Comparison of ENCODE assay signal across 1 cellular context in genomic region chr6:28598757-28599686, GRCh38.
TF ChIP-seq lines count a peak whose summit lies in the region.

No MANE protein-coding gene starts in this region.

TF ChIP-seq in K562, 482 proteins besides CTCF, POLR2A, EP300 and RAD21 (continued from another document and continues in another):
- no peak for TF ChIP-seq HMGXB4 (CRISPR knock-in tag; IDR thresholded peaks at IDR 0.05)
- TF ChIP-seq PCBP1 (IDR thresholded peaks at IDR 0.05; ENCODE audit: low read depth, low read length, poor library complexity, severe bottlenecking): no peak
- TF ChIP-seq ZNF764 (CRISPR knock-in tag; IDR thresholded peaks at IDR 0.05; ENCODE audit: low read depth): no peak
- no peak for TF ChIP-seq ZEB2 (IDR thresholded peaks at IDR 0.05)
- no peak for TF ChIP-seq ZNF561 (CRISPR knock-in tag; conservative IDR thresholded peaks at IDR 0.05)
- no peak for TF ChIP-seq POLR2AphosphoS2 (IDR thresholded peaks at IDR 0.05; ENCODE audit: low read length)
- TF ChIP-seq ZNF740 (CRISPR knock-in tag; IDR thresholded peaks at IDR 0.05): no peak
- no peak for TF ChIP-seq ZNF740 (tag; IDR thresholded peaks at IDR 0.05)
- no peak for TF ChIP-seq POLR2H (tag; IDR thresholded peaks at IDR 0.05; ENCODE audit: low read depth)
- no peak for TF ChIP-seq NR1H2 (CRISPR knock-in tag; IDR thresholded peaks at IDR 0.05)
- TF ChIP-seq ZNF79 (CRISPR knock-in tag; IDR thresholded peaks at IDR 0.05; ENCODE audit: low read depth): no peak
- no peak for TF ChIP-seq ZNF431 (CRISPR knock-in tag; IDR thresholded peaks at IDR 0.05)
- no peak for TF ChIP-seq ZFP36 (IDR thresholded peaks at IDR 0.05; ENCODE audit: low read depth, low read length, partially characterized antibody)
- TF ChIP-seq CEBPB (tag; IDR thresholded peaks at IDR 0.05): no peak
- TF ChIP-seq KLF1 (tag; IDR thresholded peaks at IDR 0.05): no peak
- TF ChIP-seq ZFX (CRISPR knock-in tag; IDR thresholded peaks at IDR 0.05): no peak
- no peak for TF ChIP-seq ESRRA (IDR thresholded peaks at IDR 0.05; ENCODE audit: borderline replicate concordance, low read depth)
- no peak for TF ChIP-seq ARHGAP35 (IDR thresholded peaks at IDR 0.05; ENCODE audit: partially characterized antibody)
- no peak for TF ChIP-seq RBBP5 (IDR thresholded peaks at IDR 0.05; ENCODE audit: borderline replicate concordance, insufficient read depth, low read length, poor library complexity, severe bottlenecking)
- TF ChIP-seq TEAD4 (IDR thresholded peaks at IDR 0.05; ENCODE audit: low read length): peak; percentile 27; the same call in 1 of the 2 replicates
- no peak for TF ChIP-seq TEAD4 (CRISPR knock-in tag; IDR thresholded peaks at IDR 0.05; ENCODE audit: borderline replicate concordance)
- no peak for TF ChIP-seq SETDB1 (IDR thresholded peaks at IDR 0.05; ENCODE audit: low read length)
- TF ChIP-seq USF1 (CRISPR knock-in tag; IDR thresholded peaks at IDR 0.05): no peak
- no peak for TF ChIP-seq SMARCA4 (IDR thresholded peaks at IDR 0.05)
- no peak for TF ChIP-seq NELFE (IDR thresholded peaks at IDR 0.05; ENCODE audit: insufficient read depth, insufficient read length)
- TF ChIP-seq E2F3 (CRISPR knock-in tag; IDR thresholded peaks at IDR 0.05): no peak
- no peak for TF ChIP-seq PPARD (CRISPR knock-in tag; IDR thresholded peaks at IDR 0.05)
- TF ChIP-seq ZSCAN29 (IDR thresholded peaks at IDR 0.05): no peak
- no peak for TF ChIP-seq ZNF778 (CRISPR knock-in tag; IDR thresholded peaks at IDR 0.05)
- TF ChIP-seq EWSR1 (IDR thresholded peaks at IDR 0.05; ENCODE audit: borderline replicate concordance, low read depth, partially characterized antibody): no peak
- TF ChIP-seq ZNF408 (CRISPR knock-in tag; IDR thresholded peaks at IDR 0.05; ENCODE audit: low read depth): no peak
- TF ChIP-seq NR2F6 (CRISPR knock-in tag; IDR thresholded peaks at IDR 0.05): no peak
- TF ChIP-seq CGGBP1 (CRISPR knock-in tag; IDR thresholded peaks at IDR 0.05): no peak
- TF ChIP-seq ZNF165 (CRISPR knock-in tag; IDR thresholded peaks at IDR 0.05; ENCODE audit: borderline replicate concordance): no peak
- peak; percentile 89 for TF ChIP-seq CC2D1A (IDR thresholded peaks at IDR 0.05)
- no peak for TF ChIP-seq NFIC (IDR thresholded peaks at IDR 0.05)
- TF ChIP-seq MXI1 (IDR thresholded peaks at IDR 0.05; ENCODE audit: low read depth, low read length): no peak
- no peak for TF ChIP-seq SRF (CRISPR knock-in tag; IDR thresholded peaks at IDR 0.05)
- TF ChIP-seq SMAD2 (IDR thresholded peaks at IDR 0.05; ENCODE audit: low read depth, low read length): no peak
- TF ChIP-seq PHF8 (IDR thresholded peaks at IDR 0.05; ENCODE audit: borderline replicate concordance, low read length): no peak
- TF ChIP-seq MECOM (CRISPR knock-in tag; IDR thresholded peaks at IDR 0.05): no peak
- TF ChIP-seq ATF1 (CRISPR knock-in tag; IDR thresholded peaks at IDR 0.05): no peak
- no peak for TF ChIP-seq ATF1 (tag; IDR thresholded peaks at IDR 0.05)
- TF ChIP-seq NCOR1 (IDR thresholded peaks at IDR 0.05): peak; percentile 47; the same call in 1 of the 2 replicates
- TF ChIP-seq ZNF785 (CRISPR knock-in tag; IDR thresholded peaks at IDR 0.05): no peak
- 0 out of 4 replicates have a peak, but pooled peaks of 1 of the 2 experiments have one; percentile 18 for TF ChIP-seq MNT (conservative IDR thresholded peaks at IDR 0.05)
- TF ChIP-seq CBFA2T2 (conservative IDR thresholded peaks at IDR 0.05): peak; percentile 63
- no peak for TF ChIP-seq NBN (IDR thresholded peaks at IDR 0.05; ENCODE audit: low read depth)
- no peak for TF ChIP-seq ZFP1 (CRISPR knock-in tag; IDR thresholded peaks at IDR 0.05)
- no peak for TF ChIP-seq ZNF76 (CRISPR knock-in tag; IDR thresholded peaks at IDR 0.05; ENCODE audit: borderline replicate concordance)
- TF ChIP-seq IRF2 (CRISPR knock-in tag; IDR thresholded peaks at IDR 0.05): no peak
- TF ChIP-seq SAFB2 (IDR thresholded peaks at IDR 0.05; ENCODE audit: borderline replicate concordance, low read depth, low read length, severe bottlenecking): no peak
- no peak for TF ChIP-seq KAT7 (CRISPR knock-in tag; IDR thresholded peaks at IDR 0.05; ENCODE audit: borderline replicate concordance)
- TF ChIP-seq FOXM1 (IDR thresholded peaks at IDR 0.05; ENCODE audit: low read depth): peak; percentile 48
- TF ChIP-seq FOXM1 (CRISPR knock-in tag; IDR thresholded peaks at IDR 0.05; ENCODE audit: low read depth): no peak
- TF ChIP-seq VEZF1 (CRISPR knock-in tag; IDR thresholded peaks at IDR 0.05): no peak
- no peak for TF ChIP-seq GTF2A2 (tag; IDR thresholded peaks at IDR 0.05)
- TF ChIP-seq NONO (IDR thresholded peaks at IDR 0.05; ENCODE audit: low read depth in 2 of 2, low read length in 1 of 2): no peak
- no peak for TF ChIP-seq CXXC5 (CRISPR knock-in tag; IDR thresholded peaks at IDR 0.05)
- no peak for TF ChIP-seq SLC30A9 (CRISPR knock-in tag; IDR thresholded peaks at IDR 0.05)
- TF ChIP-seq ZNF589 (CRISPR knock-in tag; IDR thresholded peaks at IDR 0.05; ENCODE audit: low read depth): no peak
- no peak for TF ChIP-seq SP2 (IDR thresholded peaks at IDR 0.05; ENCODE audit: extremely low read depth, low read depth, low read length, poor library complexity, severe bottlenecking)
- TF ChIP-seq GATAD2B (IDR thresholded peaks at IDR 0.05; ENCODE audit: borderline replicate concordance): no peak
- no peak for TF ChIP-seq ZNF311 (CRISPR knock-in tag; IDR thresholded peaks at IDR 0.05)
- TF ChIP-seq SREBF2 (CRISPR knock-in tag; IDR thresholded peaks at IDR 0.05): no peak
- TF ChIP-seq MAFG (tag; conservative IDR thresholded peaks at IDR 0.05): no peak
- no peak for TF ChIP-seq MYC (IDR thresholded peaks at IDR 0.05; ENCODE audit: low read depth, low read length)
- no peak for TF ChIP-seq MYC (CRISPR knock-in tag; IDR thresholded peaks at IDR 0.05; ENCODE audit: borderline replicate concordance, low read depth)
- TF ChIP-seq THRAP3 (IDR thresholded peaks at IDR 0.05; ENCODE audit: borderline replicate concordance): no peak
- TF ChIP-seq C11orf30 (IDR thresholded peaks at IDR 0.05; ENCODE audit: low read depth): no peak
- no peak for TF ChIP-seq MTA2 (IDR thresholded peaks at IDR 0.05; ENCODE audit: low read depth)
- no peak for TF ChIP-seq KAT2B (IDR thresholded peaks at IDR 0.05; ENCODE audit: low read depth, low read length)
- no peak for TF ChIP-seq LCOR (CRISPR knock-in tag; IDR thresholded peaks at IDR 0.05)
- TF ChIP-seq ZNF551 (CRISPR knock-in tag; IDR thresholded peaks at IDR 0.05): no peak
- peak in 1 of 2 experiments; percentile 36; a peak in 1 of 3 replicates for TF ChIP-seq CBX3 (IDR thresholded peaks at IDR 0.05; ENCODE audit: borderline replicate concordance in 1 of 2, low read length in 2 of 2)
- peak; percentile 43 for TF ChIP-seq TCF3 (CRISPR knock-in tag; IDR thresholded peaks at IDR 0.05)
- TF ChIP-seq ARNT (IDR thresholded peaks at IDR 0.05): no peak
- TF ChIP-seq JUND (IDR thresholded peaks at IDR 0.05; ENCODE audit: borderline replicate concordance, low read depth, low read length): no peak
- TF ChIP-seq JUND (tag; IDR thresholded peaks at IDR 0.05; ENCODE audit: borderline replicate concordance, low read depth, low read length): no peak
- peak in 1 of 2 experiments; percentile 37; a peak in 1 of 4 replicates for TF ChIP-seq TRIM24 (IDR thresholded peaks at IDR 0.05)
- no peak for TF ChIP-seq SRSF9 (IDR thresholded peaks at IDR 0.05; ENCODE audit: borderline replicate concordance, low read depth, low read length)
- no peak for TF ChIP-seq CREB3 (tag; conservative IDR thresholded peaks at IDR 0.05; ENCODE audit: low read depth)
- TF ChIP-seq CREBBP (IDR thresholded peaks at IDR 0.05; ENCODE audit: low read depth, low read length): no peak
- no peak for TF ChIP-seq ZMIZ1 (IDR thresholded peaks at IDR 0.05; ENCODE audit: low read depth in 2 of 2, low read length in 2 of 2)
